Comparison of ENCODE assay signal across 11 cellular contexts in the genomic region with DNA sequence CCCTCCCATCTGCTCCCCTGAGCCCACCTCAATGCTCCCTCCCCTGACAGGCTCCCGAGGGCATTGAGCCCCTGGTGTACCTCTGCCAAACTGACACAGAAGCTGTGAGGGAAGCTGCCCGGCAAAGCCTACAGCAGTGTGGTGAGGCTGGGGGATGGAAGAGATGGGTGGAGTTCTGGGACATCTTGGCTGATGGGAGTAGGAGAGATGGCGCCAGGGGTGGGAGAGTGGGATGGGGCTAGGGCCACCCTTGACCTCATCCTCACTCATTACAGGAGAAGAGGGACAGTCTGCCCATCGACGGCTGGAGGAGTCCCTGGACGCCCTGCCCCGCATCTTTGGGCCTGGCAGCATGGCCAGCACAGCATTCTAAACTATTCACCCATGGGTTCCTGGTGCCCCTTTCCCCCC. TPM values are rescaled to one million over a fixed set of nuclear protein-coding genes. Genes with fewer than 3 reads are reported as not detected.
A peak's percentile ranks its signal among the peaks of the same experiment; 100 is the strongest.
DNase-seq lines count a peak whose midpoint lies in the region; ATAC-seq and TF ChIP-seq lines count a peak whose summit lies in the region.
"Had no signal": no experiment of that assay in that cellular context is flagged by ENCODE, and none has a peak within 500 bp of the region (broad histone marks: within the 10 kb centered on the region; RNA-seq: fewer than 3 reads in every experiment).

No MANE protein-coding gene starts in this region.

- H3K4me2 ChIP-seq in mammary epithelial cell (ENCODE audit: insufficient read depth, low read depth, low read length) = no peak overlapping the region

- BruUV-seq in mammary epithelial cell (replicated peaks; lab: Mats Ljungman, UMichigan) = TSS peak; percentile 47

- no peaks in the 10 kb centered on the region for H3K27me3 Mint-ChIP-seq in naive B cell
- H3K27me3 Mint-ChIP-seq: activated naive CD8-positive, alpha-beta T cell treated with anti-CD3 and anti-CD28 coated beads, Interleukin-2, amount 50 U/mL, for 24 hours had no signal

- H3K9me3 ChIP-seq in mammary epithelial cell (replicated peaks; ENCODE audit: insufficient read depth, low read length) = no peaks in the 10 kb centered on the region

- H3K4me3 ChIP-seq in H7 (ENCODE audit: insufficient read depth, low read depth, low read length) (no peak overlapping the region), mammary epithelial cell (replicated peaks in 1 of 3; ENCODE audit: insufficient read depth in 1 of 3, low read depth in 2 of 3, low read length in 3 of 3) (no peak overlapping the region)

- H3K4me1 Mint-ChIP-seq in naive B cell = peaks cover 79 to 91% (median 90%) of the 10 kb centered on the region in 3 donors

- intact Hi-C loops in mammary epithelial cell (cut with micrococcal nuclease) = no loop called here

- H3K27me3 ChIP-seq in H7 (ENCODE audit: control insufficient read depth, insufficient read depth, low read length) (no peaks in the 10 kb centered on the region; the same call in 1 of the 2 replicates), mammary epithelial cell (ENCODE audit: insufficient read depth, low read length) (no peaks in the 10 kb centered on the region)

- no peak overlapping the region for H2AFZ ChIP-seq in mammary epithelial cell (ENCODE audit: low read depth, low read length)

- 89% methylated on average over 3 of the region's 7 CpGs for WGBS in mammary epithelial cell (ENCODE audit: low coverage, missing lambda C conversion rate)

- H3K4me1 ChIP-seq in mammary epithelial cell (ENCODE audit: insufficient read depth, low read length) = peaks cover 32% of the 10 kb centered on the region

- no peak overlapping the region for H3K27ac ChIP-seq in mammary epithelial cell (ENCODE audit: insufficient read depth, low read depth, low read length)

- H3K27ac Mint-ChIP-seq in naive B cell = peak overlapping the region; percentile 56 to 100 (median 98)

- H3K4me3 Mint-ChIP-seq in naive B cell = peak overlapping the region in 1 of 8 donors; percentile 19
- H3K4me3 Mint-ChIP-seq: activated naive CD8-positive, alpha-beta T cell treated with anti-CD3 and anti-CD28 coated beads, Interleukin-2, amount 50 U/mL, for 24 hours had no signal

- H3K36me3 Mint-ChIP-seq in naive B cell = peaks cover 5 to 24% of the 10 kb centered on the region in 2 donors

- H3K9ac ChIP-seq in mammary epithelial cell (ENCODE audit: insufficient read depth, low read length) = no peak overlapping the region

- no peak for ATAC-seq in naive B cell (ENCODE audit: low read depth in 2 of 2)
- ATAC-seq in HG02571 (IDR thresholded peaks at IDR 0.05; ENCODE audit: unreplicated experiment) = no peak
- ATAC-seq: activated naive CD8-positive, alpha-beta T cell treated with anti-CD3 and anti-CD28 coated beads, Interleukin-2, amount 50 U/mL, for 24 hours had no signal

- H3K36me3 ChIP-seq in H7 (replicated peaks; ENCODE audit: control insufficient read depth, insufficient read depth, low read length) = peaks cover 4% of the 10 kb centered on the region
- H3K36me3 ChIP-seq in mammary epithelial cell (ENCODE audit: insufficient read depth, low read length) = peaks cover under 1% of the 10 kb centered on the region

- H3K9me3 Mint-ChIP-seq in naive B cell = no peaks in the 10 kb centered on the region
- H3K9me3 Mint-ChIP-seq: activated naive CD8-positive, alpha-beta T cell treated with anti-CD3 and anti-CD28 coated beads, Interleukin-2, amount 50 U/mL, for 24 hours had no signal

- DNase-seq in AG20443 (ENCODE audit: low spot score) (peak; percentile 5), H7 (peak; percentile 47), mammary epithelial cell (no peak), naive B cell (no peak), DMS 273 (lab: John Stamatoyannopoulos, UW; ENCODE audit: unreplicated experiment) (no peak), KBM-7 (no peak), COR-L47 (lab: John Stamatoyannopoulos, UW) (no peak)
- DNase-seq: activated naive CD8-positive, alpha-beta T cell treated with anti-CD3 and anti-CD28 coated beads, Interleukin-2, amount 50 U/mL, for 24 hours; stimulated activated CD4-positive, alpha-beta T cell treated with anti-CD3 and anti-CD28 coated beads, Interleukin-15, amount 100 ng/mL, for 24 hours; T-helper 1 cell had no signal

- in situ Hi-C loops in mammary epithelial cell (cut with MboI; ENCODE audit: low sequenced_read_pairs in 2 of 2) = no loop called here
- in situ Hi-C loops in KBM-7 (cut with MboI; ENCODE audit: low pct_unique_long_range_greater_than_20kb, low sequenced_read_pairs) = loop anchor here (10.0 kb wide), 1 partner anchor 109 kb away; no protein-coding TSS in a partner anchor

- CTCF ChIA-PET in mammary epithelial cell (lab: Charles Lee; ENCODE audit: low non-redundant PET) = interaction anchor here (2.2 kb wide), 1 partner anchor 16 kb away, joined by 16 read pairs; the partner anchor contains the start of gene CTCF

- no peak for TF ChIP-seq CTCF in mammary epithelial cell (conservative IDR thresholded peaks at IDR 0.05 in 1 of 2, IDR thresholded peaks at IDR 0.05 in 1 of 2; ENCODE audit: extremely low read depth in 1 of 2, insufficient read depth in 1 of 2, low read depth in 1 of 2, low read length in 2 of 2)

- dilution Hi-C loops in mammary epithelial cell (cut with HindIII; ENCODE audit: low sequenced_read_pairs) = no loop called here

- no peaks in the 10 kb centered on the region for H3K79me2 ChIP-seq in mammary epithelial cell (ENCODE audit: insufficient read depth, low read length)

- no peaks in the 10 kb centered on the region for H4K20me1 ChIP-seq in mammary epithelial cell (ENCODE audit: insufficient read depth, low read length)

RNA-seq across cellular contexts. Expression of gene CTCF, which starts 16.2 kb away (rescaled TPM):
- total RNA-seq in H7 (2014; rRNA removed; shearing (Covaris generic)) = 35.7 and 42.9 TPM in 2 replicates
- total RNA-seq in mammary epithelial cell = 10 to 100 TPM; 21.7 to 31.2 TPM
- polyA plus RNA-seq in mammary epithelial cell = 21.6 TPM
- polyA minus RNA-seq in mammary epithelial cell = 44.1 TPM
- polyA plus RNA-seq in naive B cell (ENCODE audit: low read depth in 6 of 6) = 10 to 100 TPM; 40.2 to 93.3 (median 67.8) TPM

RNA-seq across cellular contexts. Expression of gene RIPOR1, which starts 17.5 kb away (rescaled TPM):
- 8.5 and 9.5 TPM in 2 replicates for total RNA-seq in H7 (2014; rRNA removed; shearing (Covaris generic))
- total RNA-seq in mammary epithelial cell = 10 to 100 TPM; 35.3 to 64.8 TPM
- polyA plus RNA-seq in mammary epithelial cell = 15.3 TPM
- 47.3 TPM for polyA minus RNA-seq in mammary epithelial cell
- 10 to 100 TPM in 5 of 6 donors, 1 to 10 TPM in 1; 3.4 to 34.5 (median 16.5) TPM for polyA plus RNA-seq in naive B cell (ENCODE audit: low read depth in 6 of 6)

Comparison
In these comparisons a context has a peak if more than half of its experiments do, and no peak if none do; other contexts are left out.
1. DNase-seq: peak in AG20443 (single experiment) and H7 (single experiment); none in mammary epithelial cell (single experiment), naive B cell (single experiment), DMS 273 (single experiment), KBM-7 (single experiment) and COR-L47 (single experiment).